Comparison of ENCODE assay signal across 8 cellular contexts in genomic region chr12:89863332-89863938, GRCh38.
A peak's percentile ranks its signal among the peaks of the same experiment; 100 is the strongest.
DNase-seq lines count a peak whose midpoint lies in the region; ATAC-seq and TF ChIP-seq lines count a peak whose summit lies in the region.

No MANE protein-coding gene starts in this region.

- no peak for TF ChIP-seq CTCF in esophagus squamous epithelium (IDR thresholded peaks at IDR 0.05)

- H3K27me3 ChIP-seq in esophagus squamous epithelium, result no peaks in the 10 kb centered on the region

- peak overlapping the region in 1 of 4 donors; percentile 39 for H3K4me3 ChIP-seq in esophagus squamous epithelium

- H3K36me3 ChIP-seq in esophagus squamous epithelium, result no peaks in the 10 kb centered on the region

- ATAC-seq in GM19397 (IDR thresholded peaks at IDR 0.05; ENCODE audit: unreplicated experiment) (peak; percentile 67), HG03139 (IDR thresholded peaks at IDR 0.05; ENCODE audit: unreplicated experiment) (peak; percentile 48)

- DNase-seq in activated CD4-positive, alpha-beta T cell treated with anti-CD3 and anti-CD28 coated beads for 4 hours, result peak; percentile 53 to 62
- DNase-seq in esophagus squamous epithelium (lab: John Stamatoyannopoulos, UW) (no peak), NCI-H446 (lab: John Stamatoyannopoulos, UW) (no peak), HK-2 (ENCODE audit: unreplicated experiment) (no peak), AG20443 (ENCODE audit: low spot score) (no peak)
- peak; percentile 68 for DNase-seq in stimulated activated CD4-positive, alpha-beta T cell treated with anti-CD3 and anti-CD28 coated beads, Interleukin-4, amount 100 ng/mL, for 24 hours

- intact Hi-C loops in esophagus squamous epithelium (cut with DNase I), result no loop called here

- 62 to 76% methylated on average over 9 of the region's 9 CpGs for WGBS in esophagus squamous epithelium, 2 donors

- H3K9me3 ChIP-seq in esophagus squamous epithelium, result no peaks in the 10 kb centered on the region

- TF ChIP-seq POLR2A in esophagus squamous epithelium (IDR thresholded peaks at IDR 0.05), result no peak

- peaks cover 0 to 3% (median 0%) of the 10 kb centered on the region in 3 donors for H3K4me1 ChIP-seq in esophagus squamous epithelium

- H3K27ac ChIP-seq in esophagus squamous epithelium, result peak overlapping the region; percentile 18 to 79 (median 58)

Comparison
In these comparisons a context has a peak if more than half of its experiments do, and no peak if none do; other contexts are left out.
1. DNase-seq: peak in activated CD4-positive, alpha-beta T cell treated with anti-CD3 and anti-CD28 coated beads for 4 hours (2 of 2) and stimulated activated CD4-positive, alpha-beta T cell treated with anti-CD3 and anti-CD28 coated beads, Interleukin-4, amount 100 ng/mL, for 24 hours (single experiment); none in esophagus squamous epithelium (single experiment), NCI-H446 (0 of 2), HK-2 (single experiment) and AG20443 (single experiment).